ENCODE assay signal across 1 cellular context in genomic region chr3:197736491-197737318, GRCh38.
TF ChIP-seq lines count a peak whose summit lies in the region.

TSS of gene RUBCN (minus strand) at chr3:197736904. CDS start at chr3:197736719, 185 bp downstream.

TF ChIP-seq in HEK293, 187 proteins besides CTCF, POLR2A, EP300 and RAD21 (continued from another document and continues in another):
- no peak for TF ChIP-seq ZNF248 (tag by site-specific recombination; IDR thresholded peaks at IDR 0.05)
- TF ChIP-seq, protein P1, sequence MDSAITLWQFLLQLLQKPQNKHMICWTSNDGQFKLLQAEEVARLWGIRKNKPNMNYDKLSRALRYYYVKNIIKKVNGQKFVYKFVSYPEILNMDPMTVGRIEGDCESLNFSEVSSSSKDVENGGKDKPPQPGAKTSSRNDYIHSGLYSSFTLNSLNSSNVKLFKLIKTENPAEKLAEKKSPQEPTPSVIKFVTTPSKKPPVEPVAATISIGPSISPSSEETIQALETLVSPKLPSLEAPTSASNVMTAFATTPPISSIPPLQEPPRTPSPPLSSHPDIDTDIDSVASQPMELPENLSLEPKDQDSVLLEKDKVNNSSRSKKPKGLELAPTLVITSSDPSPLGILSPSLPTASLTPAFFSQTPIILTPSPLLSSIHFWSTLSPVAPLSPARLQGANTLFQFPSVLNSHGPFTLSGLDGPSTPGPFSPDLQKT (IDR thresholded peaks at IDR 0.05; ENCODE audit: borderline replicate concordance, low read depth, low read length): peak; percentile 89
- no peak; the same call in 1 of the 2 replicates for TF ChIP-seq KLF9 (tag by site-specific recombination; IDR thresholded peaks at IDR 0.05; ENCODE audit: low read depth)
- TF ChIP-seq ZNF664 (tag by site-specific recombination; IDR thresholded peaks at IDR 0.05): no peak
- no peak for TF ChIP-seq ZNF692 (tag by site-specific recombination; IDR thresholded peaks at IDR 0.05)
- TF ChIP-seq KLF7 (tag by site-specific recombination; IDR thresholded peaks at IDR 0.05; ENCODE audit: borderline replicate concordance): no peak; the same call in 1 of the 2 replicates
- no peak for TF ChIP-seq ZNF549 (tag by site-specific recombination; IDR thresholded peaks at IDR 0.05)
- 0 out of 2 replicates have a peak, but pooled peaks have one; percentile 50 for TF ChIP-seq ZBTB48 (tag by site-specific recombination; IDR thresholded peaks at IDR 0.05)
- no peak for TF ChIP-seq GFI1B (tag by site-specific recombination; IDR thresholded peaks at IDR 0.05)
- no peak for TF ChIP-seq ZNF223 (tag by site-specific recombination; IDR thresholded peaks at IDR 0.05)
- TF ChIP-seq, protein P2, sequence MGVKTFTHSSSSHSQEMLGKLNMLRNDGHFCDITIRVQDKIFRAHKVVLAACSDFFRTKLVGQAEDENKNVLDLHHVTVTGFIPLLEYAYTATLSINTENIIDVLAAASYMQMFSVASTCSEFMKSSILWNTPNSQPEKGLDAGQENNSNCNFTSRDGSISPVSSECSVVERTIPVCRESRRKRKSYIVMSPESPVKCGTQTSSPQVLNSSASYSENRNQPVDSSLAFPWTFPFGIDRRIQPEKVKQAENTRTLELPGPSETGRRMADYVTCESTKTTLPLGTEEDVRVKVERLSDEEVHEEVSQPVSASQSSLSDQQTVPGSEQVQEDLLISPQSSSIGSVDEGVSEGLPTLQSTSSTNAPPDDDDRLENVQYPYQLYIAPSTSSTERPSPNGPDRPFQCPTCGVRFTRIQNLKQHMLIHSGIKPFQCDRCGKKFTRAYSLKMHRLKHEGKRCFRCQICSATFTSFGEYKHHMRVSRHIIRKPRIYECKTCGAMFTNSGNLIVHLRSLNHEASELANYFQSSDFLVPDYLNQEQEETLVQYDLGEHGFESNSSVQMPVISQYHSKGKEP (tag by site-specific recombination; IDR thresholded peaks at IDR 0.05): no peak
- TF ChIP-seq ZNF169 (tag by site-specific recombination; IDR thresholded peaks at IDR 0.05): no peak
- no peak; the same call in 1 of the 2 replicates for TF ChIP-seq ZBTB7A (tag by site-specific recombination; IDR thresholded peaks at IDR 0.05; ENCODE audit: low read depth)
- TF ChIP-seq ZNF747 (tag by site-specific recombination; IDR thresholded peaks at IDR 0.05): no peak
- peak; percentile 75; the same call in 1 of the 2 replicates for TF ChIP-seq GLIS2 (tag by site-specific recombination; IDR thresholded peaks at IDR 0.05)
- TF ChIP-seq ZNF561 (tag by site-specific recombination; IDR thresholded peaks at IDR 0.05; ENCODE audit: borderline replicate concordance): peak; percentile 67; the same call in 1 of the 2 replicates
- TF ChIP-seq ZNF324 (tag by site-specific recombination; IDR thresholded peaks at IDR 0.05): no peak
- peak; percentile 29; the same call in 1 of the 2 replicates for TF ChIP-seq ZNF423 (tag by site-specific recombination; IDR thresholded peaks at IDR 0.05)
- TF ChIP-seq, protein P3, sequence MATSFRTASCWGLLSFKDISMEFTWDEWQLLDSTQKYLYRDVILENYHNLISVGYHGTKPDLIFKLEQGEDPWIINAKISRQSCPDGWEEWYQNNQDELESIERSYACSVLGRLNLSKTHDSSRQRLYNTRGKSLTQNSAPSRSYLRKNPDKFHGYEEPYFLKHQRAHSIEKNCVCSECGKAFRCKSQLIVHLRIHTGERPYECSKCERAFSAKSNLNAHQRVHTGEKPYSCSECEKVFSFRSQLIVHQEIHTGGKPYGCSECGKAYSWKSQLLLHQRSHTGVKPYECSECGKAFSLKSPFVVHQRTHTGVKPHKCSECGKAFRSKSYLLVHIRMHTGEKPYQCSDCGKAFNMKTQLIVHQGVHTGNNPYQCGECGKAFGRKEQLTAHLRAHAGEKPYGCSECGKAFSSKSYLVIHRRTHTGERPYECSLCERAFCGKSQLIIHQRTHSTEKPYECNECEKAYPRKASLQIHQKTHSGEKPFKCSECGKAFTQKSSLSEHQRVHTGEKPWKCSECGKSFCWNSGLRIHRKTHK (tag by site-specific recombination; IDR thresholded peaks at IDR 0.05): no peak
- no peak for TF ChIP-seq ZNF311 (tag by site-specific recombination; IDR thresholded peaks at IDR 0.05; ENCODE audit: borderline replicate concordance)
- TF ChIP-seq ZNF624 (tag by site-specific recombination; IDR thresholded peaks at IDR 0.05): no peak
- TF ChIP-seq ZNF623 (tag by site-specific recombination; IDR thresholded peaks at IDR 0.05): no peak
- no peak for TF ChIP-seq PRDM4 (tag by site-specific recombination; IDR thresholded peaks at IDR 0.05)
- peak; percentile 66 for TF ChIP-seq ZFHX2 (tag by site-specific recombination; conservative IDR thresholded peaks at IDR 0.05)
- TF ChIP-seq ZNF544 (tag by site-specific recombination; IDR thresholded peaks at IDR 0.05): no peak
- TF ChIP-seq ZNF701 (tag by site-specific recombination; IDR thresholded peaks at IDR 0.05): no peak
- TF ChIP-seq, protein P4, sequence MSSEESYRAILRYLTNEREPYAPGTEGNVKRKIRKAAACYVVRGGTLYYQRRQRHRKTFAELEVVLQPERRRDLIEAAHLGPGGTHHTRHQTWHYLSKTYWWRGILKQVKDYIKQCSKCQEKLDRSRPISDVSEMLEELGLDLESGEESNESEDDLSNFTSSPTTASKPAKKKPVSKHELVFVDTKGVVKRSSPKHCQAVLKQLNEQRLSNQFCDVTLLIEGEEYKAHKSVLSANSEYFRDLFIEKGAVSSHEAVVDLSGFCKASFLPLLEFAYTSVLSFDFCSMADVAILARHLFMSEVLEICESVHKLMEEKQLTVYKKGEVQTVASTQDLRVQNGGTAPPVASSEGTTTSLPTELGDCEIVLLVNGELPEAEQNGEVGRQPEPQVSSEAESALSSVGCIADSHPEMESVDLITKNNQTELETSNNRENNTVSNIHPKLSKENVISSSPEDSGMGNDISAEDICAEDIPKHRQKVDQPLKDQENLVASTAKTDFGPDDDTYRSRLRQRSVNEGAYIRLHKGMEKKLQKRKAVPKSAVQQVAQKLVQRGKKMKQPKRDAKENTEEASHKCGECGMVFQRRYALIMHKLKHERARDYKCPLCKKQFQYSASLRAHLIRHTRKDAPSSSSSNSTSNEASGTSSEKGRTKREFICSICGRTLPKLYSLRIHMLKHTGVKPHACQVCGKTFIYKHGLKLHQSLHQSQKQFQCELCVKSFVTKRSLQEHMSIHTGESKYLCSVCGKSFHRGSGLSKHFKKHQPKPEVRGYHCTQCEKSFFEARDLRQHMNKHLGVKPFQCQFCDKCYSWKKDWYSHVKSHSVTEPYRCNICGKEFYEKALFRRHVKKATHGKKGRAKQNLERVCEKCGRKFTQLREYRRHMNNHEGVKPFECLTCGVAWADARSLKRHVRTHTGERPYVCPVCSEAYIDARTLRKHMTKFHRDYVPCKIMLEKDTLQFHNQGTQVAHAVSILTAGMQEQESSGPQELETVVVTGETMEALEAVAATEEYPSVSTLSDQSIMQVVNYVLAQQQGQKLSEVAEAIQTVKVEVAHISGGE (tag by site-specific recombination; conservative IDR thresholded peaks at IDR 0.05; ENCODE audit: low read depth): peak; percentile 85; the same call in 1 of the 2 replicates
- no peak for TF ChIP-seq ZNF792 (tag by site-specific recombination; IDR thresholded peaks at IDR 0.05)
- TF ChIP-seq, protein P5, sequence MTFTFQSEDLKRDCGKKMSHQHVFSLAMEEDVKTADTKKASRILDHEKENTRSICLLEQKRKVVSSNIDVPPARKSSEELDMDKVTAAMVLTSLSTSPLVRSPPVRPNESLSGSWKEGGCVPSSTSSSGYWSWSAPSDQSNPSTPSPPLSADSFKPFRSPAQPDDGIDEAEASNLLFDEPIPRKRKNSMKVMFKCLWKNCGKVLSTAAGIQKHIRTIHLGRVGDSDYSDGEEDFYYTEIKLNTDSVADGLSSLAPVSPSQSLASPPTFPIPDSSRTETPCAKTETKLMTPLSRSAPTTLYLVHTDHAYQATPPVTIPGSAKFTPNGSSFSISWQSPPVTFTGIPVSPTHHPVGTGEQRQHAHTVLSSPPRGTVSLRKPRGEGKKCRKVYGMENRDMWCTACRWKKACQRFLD (tag by site-specific recombination; IDR thresholded peaks at IDR 0.05): no peak
- no peak for TF ChIP-seq ZNF24 (tag by site-specific recombination; IDR thresholded peaks at IDR 0.05)
- no peak for TF ChIP-seq ZNF791 (tag by site-specific recombination; IDR thresholded peaks at IDR 0.05)
- TF ChIP-seq ZNF155 (tag by site-specific recombination; IDR thresholded peaks at IDR 0.05): no peak
- no peak for TF ChIP-seq ZNF596 (tag by site-specific recombination; IDR thresholded peaks at IDR 0.05)
- TF ChIP-seq SP7 (tag by site-specific recombination; IDR thresholded peaks at IDR 0.05): no peak
- TF ChIP-seq ZNF830 (tag by site-specific recombination; IDR thresholded peaks at IDR 0.05; ENCODE audit: low read depth): no peak
- TF ChIP-seq ZNF221 (tag by site-specific recombination; IDR thresholded peaks at IDR 0.05; ENCODE audit: borderline replicate concordance): no peak
- TF ChIP-seq ZFP3 (tag by site-specific recombination; IDR thresholded peaks at IDR 0.05; ENCODE audit: low read depth): no peak
- no peak for TF ChIP-seq ZNF571 (tag by site-specific recombination; IDR thresholded peaks at IDR 0.05)
- peak; percentile 94 for TF ChIP-seq ZBTB20 (tag by site-specific recombination; IDR thresholded peaks at IDR 0.05)
- TF ChIP-seq, protein P6, sequence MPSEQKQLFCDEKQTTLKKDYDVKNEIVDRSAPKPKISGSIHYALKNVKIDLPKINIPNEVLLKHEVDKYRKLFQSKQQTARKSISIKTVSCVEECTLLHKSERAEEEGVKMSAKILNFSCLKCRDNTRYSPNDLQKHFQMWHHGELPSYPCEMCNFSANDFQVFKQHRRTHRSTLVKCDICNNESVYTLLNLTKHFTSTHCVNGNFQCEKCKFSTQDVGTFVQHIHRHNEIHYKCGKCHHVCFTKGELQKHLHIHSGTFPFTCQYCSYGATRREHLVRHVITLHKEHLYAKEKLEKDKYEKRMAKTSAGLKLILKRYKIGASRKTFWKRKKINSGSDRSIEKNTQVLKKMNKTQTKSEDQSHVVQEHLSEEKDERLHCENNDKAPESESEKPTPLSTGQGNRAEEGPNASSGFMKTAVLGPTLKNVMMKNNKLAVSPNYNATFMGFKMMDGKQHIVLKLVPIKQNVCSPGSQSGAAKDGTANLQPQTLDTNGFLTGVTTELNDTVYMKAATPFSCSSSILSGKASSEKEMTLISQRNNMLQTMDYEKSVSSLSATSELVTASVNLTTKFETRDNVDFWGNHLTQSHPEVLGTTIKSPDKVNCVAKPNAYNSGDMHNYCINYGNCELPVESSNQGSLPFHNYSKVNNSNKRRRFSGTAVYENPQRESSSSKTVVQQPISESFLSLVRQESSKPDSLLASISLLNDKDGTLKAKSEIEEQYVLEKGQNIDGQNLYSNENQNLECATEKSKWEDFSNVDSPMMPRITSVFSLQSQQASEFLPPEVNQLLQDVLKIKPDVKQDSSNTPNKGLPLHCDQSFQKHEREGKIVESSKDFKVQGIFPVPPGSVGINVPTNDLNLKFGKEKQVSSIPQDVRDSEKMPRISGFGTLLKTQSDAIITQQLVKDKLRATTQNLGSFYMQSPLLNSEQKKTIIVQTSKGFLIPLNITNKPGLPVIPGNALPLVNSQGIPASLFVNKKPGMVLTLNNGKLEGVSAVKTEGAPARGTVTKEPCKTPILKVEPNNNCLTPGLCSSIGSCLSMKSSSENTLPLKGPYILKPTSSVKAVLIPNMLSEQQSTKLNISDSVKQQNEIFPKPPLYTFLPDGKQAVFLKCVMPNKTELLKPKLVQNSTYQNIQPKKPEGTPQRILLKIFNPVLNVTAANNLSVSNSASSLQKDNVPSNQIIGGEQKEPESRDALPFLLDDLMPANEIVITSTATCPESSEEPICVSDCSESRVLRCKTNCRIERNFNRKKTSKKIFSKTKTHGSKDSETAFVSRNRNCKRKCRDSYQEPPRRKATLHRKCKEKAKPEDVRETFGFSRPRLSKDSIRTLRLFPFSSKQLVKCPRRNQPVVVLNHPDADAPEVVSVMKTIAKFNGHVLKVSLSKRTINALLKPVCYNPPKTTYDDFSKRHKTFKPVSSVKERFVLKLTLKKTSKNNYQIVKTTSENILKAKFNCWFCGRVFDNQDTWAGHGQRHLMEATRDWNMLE (tag by site-specific recombination; conservative IDR thresholded peaks at IDR 0.05; ENCODE audit: low read depth): no peak
- peak; percentile 89 for TF ChIP-seq ZNF76 (tag by site-specific recombination; IDR thresholded peaks at IDR 0.05; ENCODE audit: borderline replicate concordance, low read depth)
- no peak for TF ChIP-seq ZNF112 (tag by site-specific recombination; IDR thresholded peaks at IDR 0.05)
- TF ChIP-seq KLF16 (tag by site-specific recombination; IDR thresholded peaks at IDR 0.05): 0 out of 2 replicates have a peak, but pooled peaks have one; percentile 28
